In genomic region chr5:143405063-143405746, GRCh38 we compare ENCODE assay signal across 8 cellular contexts. TPM values are rescaled to one million over a fixed set of nuclear protein-coding genes. Genes with fewer than 3 reads are reported as not detected.
DNase-seq lines count a peak whose midpoint lies in the region; ATAC-seq and TF ChIP-seq lines count a peak whose summit lies in the region.

No MANE protein-coding gene starts in this region.

- no peaks in the 10 kb centered on the region for H3K27me3 ChIP-seq in Peyer's patch

- peak; percentile 37 to 62 for TF ChIP-seq POLR2A in Peyer's patch (IDR thresholded peaks at IDR 0.05)

- DNase-seq in Caki2 (ENCODE audit: low read depth) (peak; percentile 87), Peyer's patch (peak; percentile 89 to 94 (median 89)), fibroblast of pulmonary artery (ENCODE audit: low read depth) (peak; percentile 85)
- DNase-seq in stimulated activated naive CD8-positive, alpha-beta T cell treated with anti-CD3 and anti-CD28 coated beads, Interleukin-15, Interleukin-2, amounts not matched to agents 100 U/mL and 50 U/mL, for 24 hours = peak; percentile 89

- peak overlapping the region; percentile 96 to 100 (median 100) for H3K27ac ChIP-seq in Peyer's patch

- in situ Hi-C loops in Caki2 (cut with HindIII; ENCODE audit: low pct_unique_long_range_greater_than_20kb, low sequenced_read_pairs) = no loop called here

- H3K4me1 Mint-ChIP-seq in IgD-negative memory B cell (peaks cover 19 to 22% (median 21%) of the 10 kb centered on the region in 3 donors), nephron (peaks cover 21% of the 10 kb centered on the region)
- H3K4me1 Mint-ChIP-seq in activated T-helper 17 cell treated with anti-CD3 and anti-CD28 coated beads, Interleukin-2, amount 50 U/mL, for 72 hours = peaks cover 24% of the 10 kb centered on the region

- H3K4me3 Mint-ChIP-seq in IgD-negative memory B cell = peak overlapping the region; percentile 95 to 99 (median 99)
- peak overlapping the region; percentile 90 for H3K4me3 Mint-ChIP-seq in activated T-helper 17 cell treated with anti-CD3 and anti-CD28 coated beads, Interleukin-2, amount 50 U/mL, for 72 hours
- H3K4me3 Mint-ChIP-seq in nephron = peak overlapping the region; percentile 90 to 95 (median 92)

- ATAC-seq in GM21447 (IDR thresholded peaks at IDR 0.05; ENCODE audit: unreplicated experiment) = peak; percentile 26
- ATAC-seq in activated T-helper 17 cell treated with anti-CD3 and anti-CD28 coated beads, Interleukin-2, amount 50 U/mL, for 72 hours (replicated peaks) = peak; percentile 54
- peak; percentile 41 for ATAC-seq in stimulated activated naive CD8-positive, alpha-beta T cell treated with anti-CD3 and anti-CD28 coated beads, Interleukin-15, Interleukin-2, amounts not matched to agents 100 U/mL and 50 U/mL, for 24 hours

- peaks cover 0 to 3% (median 0%) of the 10 kb centered on the region in 3 donors for H3K36me3 ChIP-seq in Peyer's patch

- H3K27ac Mint-ChIP-seq in IgD-negative memory B cell (peak overlapping the region; percentile 98 to 100 (median 99)), nephron (peak overlapping the region; percentile 100)
- peak overlapping the region; percentile 95 for H3K27ac Mint-ChIP-seq in activated T-helper 17 cell treated with anti-CD3 and anti-CD28 coated beads, Interleukin-2, amount 50 U/mL, for 72 hours

- peaks cover 5% of the 10 kb centered on the region for H3K36me3 Mint-ChIP-seq in IgD-negative memory B cell
- peaks cover 19% of the 10 kb centered on the region for H3K36me3 Mint-ChIP-seq in activated T-helper 17 cell treated with anti-CD3 and anti-CD28 coated beads, Interleukin-2, amount 50 U/mL, for 72 hours (ENCODE audit: low read depth)
- H3K36me3 Mint-ChIP-seq in nephron (ENCODE audit: low read depth) = peaks cover 11% of the 10 kb centered on the region

- H3K4me3 ChIP-seq in Peyer's patch (peak overlapping the region; percentile 70 to 95 (median 89)), fibroblast of pulmonary artery (replicated peaks; ENCODE audit: low read depth, low read length) (peak overlapping the region; percentile 67)

- TF ChIP-seq CTCF in Peyer's patch (IDR thresholded peaks at IDR 0.05) (peak in 2 of 6 experiments; percentile 12 to 24), fibroblast of pulmonary artery (IDR thresholded peaks at IDR 0.05; ENCODE audit: low read length, missing control alignments) (no peak), nephron (IDR thresholded peaks at IDR 0.05; ENCODE audit: unreplicated experiment in 3 of 3) (no peak)

- no peaks in the 10 kb centered on the region for H3K9me3 Mint-ChIP-seq in IgD-negative memory B cell
- H3K9me3 Mint-ChIP-seq in activated T-helper 17 cell treated with anti-CD3 and anti-CD28 coated beads, Interleukin-2, amount 50 U/mL, for 72 hours = no peaks in the 10 kb centered on the region
- H3K9me3 Mint-ChIP-seq in nephron = peaks cover 4% of the 10 kb centered on the region

- H3K4me1 ChIP-seq in Peyer's patch = peaks cover 0 to 7% (median 0%) of the 10 kb centered on the region in 4 donors

- H3K27me3 Mint-ChIP-seq in IgD-negative memory B cell (no peaks in the 10 kb centered on the region), nephron (ENCODE audit: low read depth) (peaks cover 19% of the 10 kb centered on the region)
- no peaks in the 10 kb centered on the region for H3K27me3 Mint-ChIP-seq in activated T-helper 17 cell treated with anti-CD3 and anti-CD28 coated beads, Interleukin-2, amount 50 U/mL, for 72 hours

- H3K9me3 ChIP-seq in Peyer's patch = no peaks in the 10 kb centered on the region

RNA-seq across cellular contexts. Expression of gene NR3C1, which starts 1.7 kb away (rescaled TPM):
- total RNA-seq in Caki2 (2014; rRNA removed; shearing (Covaris generic); ENCODE audit: low replicate concordance) = 11.9 and 13.8 TPM in 2 replicates
- 78.4 TPM for polyA plus RNA-seq in IgD-negative memory B cell
- 10 to 100 TPM; 29.7 to 79.2 (median 38.9) TPM for total RNA-seq in Peyer's patch
- 10 to 100 TPM; 33.2 to 48.3 TPM for total RNA-seq in activated T-helper 17 cell treated with anti-CD3 and anti-CD28 coated beads, Interleukin-2, amount 50 U/mL, for 72 hours

Comparison
In these comparisons a context has a peak if more than half of its experiments do, and no peak if none do; other contexts are left out.
1. Peak in every context shown above with its lines: DNase-seq, ATAC-seq, H3K4me3 ChIP-seq and H3K27ac ChIP-seq.